In the genomic region with DNA sequence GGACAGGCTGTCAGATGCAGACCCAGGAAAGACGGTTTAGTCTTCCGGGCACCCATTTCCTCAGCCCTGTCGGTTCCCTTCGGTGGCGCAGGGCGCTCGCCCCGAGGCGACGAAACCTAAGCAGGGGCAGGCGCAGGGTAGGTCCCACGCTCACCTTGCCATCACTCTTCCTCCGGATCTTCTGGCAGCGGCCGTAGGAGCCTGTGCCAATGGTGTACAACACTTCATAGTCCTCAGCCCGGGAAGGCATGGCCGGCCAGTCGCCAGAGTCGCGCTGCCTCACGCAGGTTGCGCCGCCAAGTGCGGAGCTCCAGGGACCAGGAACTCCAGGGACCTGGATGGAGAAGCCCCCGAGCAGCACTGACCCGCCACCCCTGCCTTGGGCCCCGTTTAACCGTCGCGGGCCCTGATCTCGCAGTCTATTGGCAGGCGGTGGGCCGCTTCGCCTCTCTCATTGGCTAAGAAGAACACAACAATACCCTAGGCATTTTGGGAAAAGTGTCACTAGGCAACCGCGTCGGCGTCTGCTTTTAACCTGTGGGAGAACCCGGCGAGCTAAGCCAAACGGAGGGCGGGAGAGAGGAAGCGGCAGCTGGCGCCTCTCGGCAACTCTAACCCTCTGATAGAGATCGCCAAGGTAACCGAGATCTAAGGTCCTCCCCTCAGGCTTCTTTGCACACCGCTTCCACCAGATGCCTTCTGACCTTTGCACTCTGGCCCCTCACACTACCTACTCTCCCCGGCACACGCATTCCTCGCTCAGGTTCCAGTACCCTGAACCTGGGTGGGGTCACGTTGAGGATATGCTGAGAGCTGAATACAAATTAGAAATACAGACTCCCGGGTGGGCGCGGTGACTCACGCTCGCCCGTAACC, we compare ENCODE assay signal across 1 cellular context.
TF ChIP-seq lines count a peak whose summit lies in the region.

NEK2 (minus strand) TSS at position 392 of the 876 bp plus-strand sequence; CDS start at position 250, 142 bp downstream.

TF ChIP-seq in K562, 482 proteins besides CTCF, POLR2A, EP300 and RAD21 (continued from another document and continues in another):
- no peak for TF ChIP-seq ZNF280B (CRISPR knock-in tag; IDR thresholded peaks at IDR 0.05)
- TF ChIP-seq FUS (optimal IDR thresholded peaks at IDR 0.05; ENCODE audit: low read depth, low read length), result no peak
- no peak for TF ChIP-seq TGIF2 (CRISPR knock-in tag; IDR thresholded peaks at IDR 0.05)
- peak; percentile 92 for TF ChIP-seq RBFOX2 (IDR thresholded peaks at IDR 0.05; ENCODE audit: low read depth, low read length)
- peak; percentile 47; the same call in 1 of the 2 replicates for TF ChIP-seq ZNF134 (CRISPR knock-in tag; conservative IDR thresholded peaks at IDR 0.05)
- TF ChIP-seq PKNOX1 (IDR thresholded peaks at IDR 0.05), result peak; percentile 20; the same call in 1 of the 2 replicates
- peak; percentile 38; the same call in 1 of the 2 replicates for TF ChIP-seq ETV1 (tag; conservative IDR thresholded peaks at IDR 0.05; ENCODE audit: low read depth)
- TF ChIP-seq IFI16 (CRISPR knock-in tag; IDR thresholded peaks at IDR 0.05), result no peak
- TF ChIP-seq, protein P1, sequence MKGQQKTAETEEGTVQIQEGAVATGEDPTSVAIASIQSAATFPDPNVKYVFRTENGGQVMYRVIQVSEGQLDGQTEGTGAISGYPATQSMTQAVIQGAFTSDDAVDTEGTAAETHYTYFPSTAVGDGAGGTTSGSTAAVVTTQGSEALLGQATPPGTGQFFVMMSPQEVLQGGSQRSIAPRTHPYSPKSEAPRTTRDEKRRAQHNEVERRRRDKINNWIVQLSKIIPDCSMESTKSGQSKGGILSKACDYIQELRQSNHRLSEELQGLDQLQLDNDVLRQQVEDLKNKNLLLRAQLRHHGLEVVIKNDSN (CRISPR knock-in tag; IDR thresholded peaks at IDR 0.05), result peak; percentile 70
- no peak for TF ChIP-seq ZNF445 (CRISPR knock-in tag; IDR thresholded peaks at IDR 0.05; ENCODE audit: low read depth)
- no peak for TF ChIP-seq ZNF121 (CRISPR knock-in tag; conservative IDR thresholded peaks at IDR 0.05)
- TF ChIP-seq, protein P2, sequence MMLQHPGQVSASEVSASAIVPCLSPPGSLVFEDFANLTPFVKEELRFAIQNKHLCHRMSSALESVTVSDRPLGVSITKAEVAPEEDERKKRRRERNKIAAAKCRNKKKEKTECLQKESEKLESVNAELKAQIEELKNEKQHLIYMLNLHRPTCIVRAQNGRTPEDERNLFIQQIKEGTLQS (IDR thresholded peaks at IDR 0.05), result peak; percentile 100
- TF ChIP-seq, protein P2 (CRISPR knock-in tag; conservative IDR thresholded peaks at IDR 0.05), result peak; percentile 100
- peak; percentile 81 for TF ChIP-seq BHLHE40 (IDR thresholded peaks at IDR 0.05; ENCODE audit: low read length)
- TF ChIP-seq ZNF830 (CRISPR knock-in tag; IDR thresholded peaks at IDR 0.05), result no peak
- no peak for TF ChIP-seq PTBP1 (IDR thresholded peaks at IDR 0.05; ENCODE audit: low read depth, low read length)
- peak; percentile 84 for TF ChIP-seq PRDM10 (IDR thresholded peaks at IDR 0.05; ENCODE audit: partially characterized antibody)
- no peak for TF ChIP-seq BDP1 (IDR thresholded peaks at IDR 0.05; ENCODE audit: insufficient read depth, insufficient read length)
- TF ChIP-seq ZBED1 (IDR thresholded peaks at IDR 0.05), result no peak; the same call in 1 of the 2 replicates
- TF ChIP-seq, protein P3, sequence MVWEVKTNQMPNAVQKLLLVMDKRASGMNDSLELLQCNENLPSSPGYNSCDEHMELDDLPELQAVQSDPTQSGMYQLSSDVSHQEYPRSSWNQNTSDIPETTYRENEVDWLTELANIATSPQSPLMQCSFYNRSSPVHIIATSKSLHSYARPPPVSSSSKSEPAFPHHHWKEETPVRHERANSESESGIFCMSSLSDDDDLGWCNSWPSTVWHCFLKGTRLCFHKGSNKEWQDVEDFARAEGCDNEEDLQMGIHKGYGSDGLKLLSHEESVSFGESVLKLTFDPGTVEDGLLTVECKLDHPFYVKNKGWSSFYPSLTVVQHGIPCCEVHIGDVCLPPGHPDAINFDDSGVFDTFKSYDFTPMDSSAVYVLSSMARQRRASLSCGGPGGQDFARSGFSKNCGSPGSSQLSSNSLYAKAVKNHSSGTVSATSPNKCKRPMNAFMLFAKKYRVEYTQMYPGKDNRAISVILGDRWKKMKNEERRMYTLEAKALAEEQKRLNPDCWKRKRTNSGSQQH (CRISPR knock-in tag; IDR thresholded peaks at IDR 0.05), result no peak
- TF ChIP-seq MTA2 (IDR thresholded peaks at IDR 0.05; ENCODE audit: low read depth), result peak; percentile 89
- TF ChIP-seq KAT7 (CRISPR knock-in tag; IDR thresholded peaks at IDR 0.05; ENCODE audit: borderline replicate concordance), result no peak; the same call in 1 of the 2 replicates
- TF ChIP-seq PML (IDR thresholded peaks at IDR 0.05; ENCODE audit: low read length), result peak; percentile 43; the same call in 1 of the 2 replicates
- TF ChIP-seq CBFA2T3 (IDR thresholded peaks at IDR 0.05), result peak; percentile 99
- no peak for TF ChIP-seq PATZ1 (CRISPR knock-in tag; IDR thresholded peaks at IDR 0.05; ENCODE audit: borderline replicate concordance)
- no peak for TF ChIP-seq PBX2 (CRISPR knock-in tag; IDR thresholded peaks at IDR 0.05; ENCODE audit: low read depth)
- TF ChIP-seq PBX2 (tag; conservative IDR thresholded peaks at IDR 0.05; ENCODE audit: low read depth), result no peak
- TF ChIP-seq, protein P4, sequence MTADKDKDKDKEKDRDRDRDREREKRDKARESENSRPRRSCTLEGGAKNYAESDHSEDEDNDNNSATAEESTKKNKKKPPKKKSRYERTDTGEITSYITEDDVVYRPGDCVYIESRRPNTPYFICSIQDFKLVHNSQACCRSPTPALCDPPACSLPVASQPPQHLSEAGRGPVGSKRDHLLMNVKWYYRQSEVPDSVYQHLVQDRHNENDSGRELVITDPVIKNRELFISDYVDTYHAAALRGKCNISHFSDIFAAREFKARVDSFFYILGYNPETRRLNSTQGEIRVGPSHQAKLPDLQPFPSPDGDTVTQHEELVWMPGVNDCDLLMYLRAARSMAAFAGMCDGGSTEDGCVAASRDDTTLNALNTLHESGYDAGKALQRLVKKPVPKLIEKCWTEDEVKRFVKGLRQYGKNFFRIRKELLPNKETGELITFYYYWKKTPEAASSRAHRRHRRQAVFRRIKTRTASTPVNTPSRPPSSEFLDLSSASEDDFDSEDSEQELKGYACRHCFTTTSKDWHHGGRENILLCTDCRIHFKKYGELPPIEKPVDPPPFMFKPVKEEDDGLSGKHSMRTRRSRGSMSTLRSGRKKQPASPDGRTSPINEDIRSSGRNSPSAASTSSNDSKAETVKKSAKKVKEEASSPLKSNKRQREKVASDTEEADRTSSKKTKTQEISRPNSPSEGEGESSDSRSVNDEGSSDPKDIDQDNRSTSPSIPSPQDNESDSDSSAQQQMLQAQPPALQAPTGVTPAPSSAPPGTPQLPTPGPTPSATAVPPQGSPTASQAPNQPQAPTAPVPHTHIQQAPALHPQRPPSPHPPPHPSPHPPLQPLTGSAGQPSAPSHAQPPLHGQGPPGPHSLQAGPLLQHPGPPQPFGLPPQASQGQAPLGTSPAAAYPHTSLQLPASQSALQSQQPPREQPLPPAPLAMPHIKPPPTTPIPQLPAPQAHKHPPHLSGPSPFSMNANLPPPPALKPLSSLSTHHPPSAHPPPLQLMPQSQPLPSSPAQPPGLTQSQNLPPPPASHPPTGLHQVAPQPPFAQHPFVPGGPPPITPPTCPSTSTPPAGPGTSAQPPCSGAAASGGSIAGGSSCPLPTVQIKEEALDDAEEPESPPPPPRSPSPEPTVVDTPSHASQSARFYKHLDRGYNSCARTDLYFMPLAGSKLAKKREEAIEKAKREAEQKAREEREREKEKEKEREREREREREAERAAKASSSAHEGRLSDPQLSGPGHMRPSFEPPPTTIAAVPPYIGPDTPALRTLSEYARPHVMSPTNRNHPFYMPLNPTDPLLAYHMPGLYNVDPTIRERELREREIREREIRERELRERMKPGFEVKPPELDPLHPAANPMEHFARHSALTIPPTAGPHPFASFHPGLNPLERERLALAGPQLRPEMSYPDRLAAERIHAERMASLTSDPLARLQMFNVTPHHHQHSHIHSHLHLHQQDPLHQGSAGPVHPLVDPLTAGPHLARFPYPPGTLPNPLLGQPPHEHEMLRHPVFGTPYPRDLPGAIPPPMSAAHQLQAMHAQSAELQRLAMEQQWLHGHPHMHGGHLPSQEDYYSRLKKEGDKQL (CRISPR knock-in tag; IDR thresholded peaks at IDR 0.05; ENCODE audit: borderline replicate concordance), result no peak
- peak in 1 of 2 experiments; percentile 86; a peak in 1 of 4 replicates for TF ChIP-seq NONO (IDR thresholded peaks at IDR 0.05; ENCODE audit: low read depth in 2 of 2, low read length in 1 of 2)
- TF ChIP-seq RB1 (IDR thresholded peaks at IDR 0.05; ENCODE audit: low read depth), result peak; percentile 64
- TF ChIP-seq RBM22 (IDR thresholded peaks at IDR 0.05; ENCODE audit: low read depth, low read length, poor library complexity, severe bottlenecking), result peak; percentile 88
- peak; percentile 48 for TF ChIP-seq NFE2 (IDR thresholded peaks at IDR 0.05; ENCODE audit: low read depth)
- TF ChIP-seq SRSF1 (IDR thresholded peaks at IDR 0.05; ENCODE audit: low read depth, low read length), result no peak
